ENCODE assay signal across 25 cellular contexts in genomic region chr6:112272799-112273198, GRCh38.
"Had no signal": no experiment of that assay in that cellular context is flagged by ENCODE, and none has a peak within 500 bp of the region (broad histone marks: within the 10 kb centered on the region; RNA-seq: fewer than 3 reads in every experiment).

No MANE protein-coding gene starts in this region.

- H3K4me1 ChIP-seq: neural progenitor cell, parathyroid adenoma, right lobe of liver, thyroid gland had no signal

- H3K27me3 ChIP-seq: neural progenitor cell, ovary, right lobe of liver, sigmoid colon, stomach, thyroid gland, tibial nerve, upper lobe of left lung, vagina had no signal

- H3K4me2 ChIP-seq: neural progenitor cell had no signal

- H3K27ac ChIP-seq: neural progenitor cell, ovary, parathyroid adenoma, psoas muscle, right lobe of liver, sigmoid colon, stomach, thoracic aorta, thyroid gland, tibial nerve, upper lobe of left lung, vagina had no signal

- H3K79me2 ChIP-seq: parathyroid adenoma had no signal

- FAIRE-seq: small intestine, urothelium cell line had no signal

- H2AFZ ChIP-seq: neural progenitor cell, parathyroid adenoma had no signal

- H3K9ac ChIP-seq: neural progenitor cell, parathyroid adenoma had no signal

- H3K9me3 ChIP-seq: ovary, psoas muscle, right lobe of liver, sigmoid colon, stomach, thoracic aorta, thyroid gland, tibial nerve, upper lobe of left lung, vagina had no signal

- H3K4me3 ChIP-seq: neural progenitor cell, ovary, psoas muscle, right lobe of liver, sigmoid colon, stomach, thoracic aorta, thyroid gland, tibial nerve, upper lobe of left lung, vagina had no signal

- ATAC-seq: psoas muscle; right cardiac atrium; right lobe of liver; stimulated activated effector memory CD8-positive, alpha-beta T cell treated with anti-CD3 and anti-CD28 coated beads, Interleukin-12 subunit alpha, Interleukin-12 subunit beta, amount 100 ng/mL, for 72 hours; stimulated activated naive B cell treated with anti-CD40 and anti-IgM and Interleukin-4, amounts not matched to agents 10 μg/mL and 1 μg/mL and 100 μg/mL, for 72 hours had no signal

- DNase-seq: occipital lobe; ovary; posterior cingulate gyrus; psoas muscle; right cardiac atrium; right lobe of liver; sigmoid colon; small intestine; stimulated activated CD4-positive, alpha-beta T cell treated with anti-CD3 and anti-CD28 coated beads, Interleukin-15, amount 100 ng/mL, for 24 hours; stimulated activated CD4-positive, alpha-beta T cell treated with anti-CD3 and anti-CD28 coated beads, Interleukin-2, amount 100 ng/mL, for 24 hours; stimulated activated CD4-positive, alpha-beta T cell treated with anti-CD3 and anti-CD28 coated beads, Interleukin-2, amount 100 ng/mL, for 48 hours; stimulated activated CD4-positive, alpha-beta T cell treated with anti-CD3 and anti-CD28 coated beads, Interleukin-4, amount 100 ng/mL, for 24 hours; stimulated activated naive B cell treated with anti-CD40 and anti-IgM and Interleukin-4, amounts not matched to agents 10 μg/mL and 1 μg/mL and 100 μg/mL, for 72 hours; stimulated activated naive CD4-positive, alpha-beta T cell treated with Interleukin-2 at 50 U/mL for 16 hours; stomach; thyroid gland; trophoblast cell had no signal

- H3K36me3 ChIP-seq: neural progenitor cell, ovary, right lobe of liver, sigmoid colon, stomach, thoracic aorta, thyroid gland, tibial nerve, upper lobe of left lung, vagina had no signal
